Comparison of ENCODE assay signal across 8 cellular contexts in the genomic region with DNA sequence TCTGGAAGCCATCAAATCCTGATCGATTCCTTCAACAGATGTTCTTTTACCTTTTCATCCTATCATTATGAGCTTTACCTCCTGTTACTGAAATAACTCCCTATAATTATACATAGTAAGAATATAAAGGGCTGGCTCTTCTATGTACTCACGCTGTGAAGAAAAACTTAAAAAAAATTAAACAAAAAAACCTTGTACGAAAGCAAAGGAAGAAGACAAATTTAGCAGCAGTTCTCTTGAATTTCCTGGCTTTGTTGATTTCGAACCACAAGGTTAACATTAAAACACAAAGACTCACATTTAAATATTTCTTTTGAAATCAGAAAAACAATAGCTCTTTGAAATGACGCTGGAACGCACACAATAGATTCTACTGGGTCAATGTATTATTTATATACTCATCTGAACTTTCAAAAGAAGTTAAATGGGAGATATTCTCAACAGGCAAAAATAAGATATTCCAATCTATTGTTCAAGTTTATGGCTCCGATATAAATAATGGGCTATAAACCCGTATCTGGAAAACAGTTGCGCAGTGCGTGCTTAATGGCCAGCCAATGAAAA. TPM values are rescaled to one million over a fixed set of nuclear protein-coding genes. Genes with fewer than 3 reads are reported as not detected.
DNase-seq lines count a peak whose midpoint lies in the region; ATAC-seq and TF ChIP-seq lines count a peak whose summit lies in the region.

No MANE protein-coding gene starts in this region.

- H3K79me2 ChIP-seq in smooth muscle cell (ENCODE audit: low read depth), result peaks cover 6% of the 10 kb centered on the region

- peak overlapping the region; percentile 78 for H3K9ac ChIP-seq in smooth muscle cell (ENCODE audit: low read depth)

- no peaks in the 10 kb centered on the region for H3K36me3 ChIP-seq in smooth muscle cell (ENCODE audit: low read depth)

- ATAC-seq in right cardiac atrium (no peak), HG02763 (IDR thresholded peaks at IDR 0.05; ENCODE audit: unreplicated experiment) (no peak), HG03442 (IDR thresholded peaks at IDR 0.05; ENCODE audit: unreplicated experiment) (no peak), GM19397 (IDR thresholded peaks at IDR 0.05; ENCODE audit: unreplicated experiment) (no peak)

- H3K27me3 ChIP-seq in right cardiac atrium (ENCODE audit: control insufficient read depth, insufficient read depth) (no peaks in the 10 kb centered on the region), smooth muscle cell (ENCODE audit: low read depth) (no peaks in the 10 kb centered on the region)

- no peaks in the 10 kb centered on the region for H4K20me1 ChIP-seq in smooth muscle cell (ENCODE audit: low read depth)

- H2AFZ ChIP-seq in smooth muscle cell (ENCODE audit: low read depth), result peak overlapping the region; percentile 87

- no peaks in the 10 kb centered on the region for H3K9me3 ChIP-seq in right cardiac atrium (ENCODE audit: control insufficient read depth, low read length)
- H3K9me3 ChIP-seq in smooth muscle cell (replicated peaks; ENCODE audit: low read depth), result no peaks in the 10 kb centered on the region

- DNase-seq in NCI-H82 (lab: John Stamatoyannopoulos, UW) (peak; percentile 46), NCI-H82 treated with DMSO at 0.1 percent for 48 hours (lab: John Stamatoyannopoulos, UW; ENCODE audit: unreplicated experiment) (no peak), right cardiac atrium (no peak), smooth muscle cell (lab: John Stamatoyannopoulos, UW; ENCODE audit: unreplicated experiment) (no peak)

- TF ChIP-seq CTCF in WI38 (IDR thresholded peaks at IDR 0.05; ENCODE audit: low read depth, low read length) (no peak), smooth muscle cell (IDR thresholded peaks at IDR 0.05; ENCODE audit: borderline replicate concordance, insufficient read depth, poor library complexity, severe bottlenecking) (no peak)

- peaks cover 11% of the 10 kb centered on the region for H3F3A ChIP-seq in smooth muscle cell (ENCODE audit: low read depth)

- intact Hi-C loops in right cardiac atrium (cut with DNase I), result loop anchor here in 1 of 4 donors (10.0 kb wide), 1 partner anchor 51 kb away; no protein-coding TSS in a partner anchor

- H3K4me1 ChIP-seq in right cardiac atrium (ENCODE audit: control insufficient read depth, insufficient read depth, low read length), result peaks cover 2% of the 10 kb centered on the region
- H3K4me1 ChIP-seq in smooth muscle cell (ENCODE audit: low read depth), result peaks cover 5% of the 10 kb centered on the region

- H3K4me3 ChIP-seq in WI38 (ENCODE audit: low read depth, low read length) (peak overlapping the region; percentile 81), right cardiac atrium (ENCODE audit: low read length) (peak overlapping the region; percentile 77), smooth muscle cell (peak overlapping the region; percentile 79)

- WGBS in right cardiac atrium, result 1% methylated on average over 10 of the region's 10 CpGs
- 8% methylated on average over 10 of the region's 10 CpGs for WGBS in smooth muscle cell (ENCODE audit: low lambda C conversion rate)

- H3K27ac ChIP-seq in right cardiac atrium (ENCODE audit: low read length) (peak overlapping the region; percentile 97), smooth muscle cell (ENCODE audit: low read depth) (peak overlapping the region; percentile 98)

- H3K4me2 ChIP-seq in smooth muscle cell, result peak overlapping the region; percentile 98

RNA-seq across cellular contexts. Expression of gene SPEN, which starts 13.6 kb away (rescaled TPM):
- 10 to 100 TPM; 25.9 to 34.2 (median 31.9) TPM for total RNA-seq in right cardiac atrium
- polyA plus RNA-seq in right cardiac atrium, result 15.2 TPM
- total RNA-seq in smooth muscle cell, result 24.9 and 28.7 TPM in 2 replicates
- polyA plus RNA-seq in smooth muscle cell, result 10.6 and 20.0 TPM in 2 replicates

RNA-seq across cellular contexts. Expression of gene UQCRHL, which starts 26.5 kb away (rescaled TPM):
- total RNA-seq in right cardiac atrium (1 to 10 TPM; 3.3 to 4.0 (median 3.5) TPM), smooth muscle cell (3.9 and 4.4 TPM in 2 replicates)
- polyA plus RNA-seq in right cardiac atrium (11.7 TPM), smooth muscle cell (1.1 and 1.6 TPM in 2 replicates)
